In genomic region chr10:74587109-74587508, GRCh38 we compare ENCODE assay signal across 12 cellular contexts.
DNase-seq lines count a peak whose midpoint lies in the region; ATAC-seq and TF ChIP-seq lines count a peak whose summit lies in the region.
"Had no signal": no experiment of that assay in that cellular context is flagged by ENCODE, and none has a peak within 500 bp of the region (broad histone marks: within the 10 kb centered on the region; RNA-seq: fewer than 3 reads in every experiment).

No MANE protein-coding gene starts in this region.

- no peaks in the 10 kb centered on the region for H3K9me3 Mint-ChIP-seq in CD4-positive, CD25-positive, alpha-beta regulatory T cell
- no peaks in the 10 kb centered on the region for H3K9me3 Mint-ChIP-seq in CD8-positive, alpha-beta memory T cell
- peaks cover 0 to 4% of the 10 kb centered on the region in 2 donors for H3K9me3 Mint-ChIP-seq in activated naive CD4-positive, alpha-beta T cell treated with anti-CD3 and anti-CD28 coated beads, Interleukin-2, amount 50 U/mL, for 72 hours
- H3K9me3 Mint-ChIP-seq in natural killer cell, result no peaks in the 10 kb centered on the region
- H3K9me3 Mint-ChIP-seq: naive B cell had no signal

- peak overlapping the region; percentile 41 to 68 (median 50) for H3K4me3 Mint-ChIP-seq in CD4-positive, CD25-positive, alpha-beta regulatory T cell
- H3K4me3 Mint-ChIP-seq in CD8-positive, alpha-beta memory T cell, result peak overlapping the region; percentile 13 to 74 (median 61)
- peak overlapping the region; percentile 75 for H3K4me3 Mint-ChIP-seq in natural killer cell

- H3K27me3 Mint-ChIP-seq in CD4-positive, CD25-positive, alpha-beta regulatory T cell, result no peaks in the 10 kb centered on the region
- H3K27me3 Mint-ChIP-seq in CD8-positive, alpha-beta memory T cell, result no peaks in the 10 kb centered on the region
- H3K27me3 Mint-ChIP-seq in natural killer cell (ENCODE audit: low read depth in 2 of 2), result no peaks in the 10 kb centered on the region
- H3K27me3 Mint-ChIP-seq: naive B cell had no signal

- peaks cover 46% of the 10 kb centered on the region for H3K4me1 ChIP-seq in CD4-positive, CD25-positive, alpha-beta regulatory T cell (ENCODE audit: control insufficient read depth, insufficient read depth, low read length, poor library complexity, severe bottlenecking)
- peaks cover 55% of the 10 kb centered on the region for H3K4me1 ChIP-seq in CD8-positive, alpha-beta memory T cell (ENCODE audit: insufficient read depth, low read length)
- peaks cover 13 to 45% of the 10 kb centered on the region in 2 donors for H3K4me1 ChIP-seq in adrenal gland (replicated peaks in 1 of 2)

- DNase-seq in CD4-positive, CD25-positive, alpha-beta regulatory T cell, result no peak
- no peak for DNase-seq in CD8-positive, alpha-beta memory T cell
- DNase-seq in activated naive CD4-positive, alpha-beta T cell treated with anti-CD3 and anti-CD28 coated beads, Interleukin-2, amount 50 U/mL, for 72 hours (ENCODE audit: low spot score in 2 of 2), result no peak
- no peak for DNase-seq in natural killer cell
- DNase-seq in left colon, result no peak
- no peak for DNase-seq in NCI-H526 treated with DMSO at 0.1 percent for 48 hours (lab: John Stamatoyannopoulos, UW)
- DNase-seq in adrenal gland, result no peak
- DNase-seq: activated effector memory CD4-positive, alpha-beta T cell treated with anti-CD3 and anti-CD28 coated beads, Interleukin-2, amount 50 U/mL, for 16 hours; central memory CD4-positive, alpha-beta T cell; COR-L47; naive B cell; NCI-H2227 treated with DMSO at 0.1 percent for 48 hours had no signal

- H3K27me3 ChIP-seq in CD4-positive, CD25-positive, alpha-beta regulatory T cell (ENCODE audit: control insufficient read depth, insufficient read depth, low read length), result no peaks in the 10 kb centered on the region
- no peaks in the 10 kb centered on the region for H3K27me3 ChIP-seq in CD8-positive, alpha-beta memory T cell (ENCODE audit: insufficient read depth, low read length, poor library complexity, severe bottlenecking)
- no peaks in the 10 kb centered on the region for H3K27me3 ChIP-seq in adrenal gland

- POLR2A ChIA-PET in CD8-positive, alpha-beta memory T cell (lab: Charles Lee), result interaction anchor here (0.6 to 2.0 kb wide), 2 partner anchors 8 to 239 kb away, joined by 5 to 10 read pairs; partner anchors contain the start of gene KAT6B

- no peaks in the 10 kb centered on the region for H3K9me3 ChIP-seq in CD4-positive, CD25-positive, alpha-beta regulatory T cell (ENCODE audit: control insufficient read depth in 2 of 2, low read length in 2 of 2)
- no peaks in the 10 kb centered on the region for H3K9me3 ChIP-seq in CD8-positive, alpha-beta memory T cell (ENCODE audit: low read length)
- H3K9me3 ChIP-seq in adrenal gland (replicated peaks in 1 of 3), result no peaks in the 10 kb centered on the region

- H3K27ac ChIP-seq in CD4-positive, CD25-positive, alpha-beta regulatory T cell (ENCODE audit: insufficient read depth, low read length, poor library complexity, severe bottlenecking), result peak overlapping the region; percentile 84
- H3K27ac ChIP-seq in CD8-positive, alpha-beta memory T cell (ENCODE audit: low read depth, low read length), result no peak overlapping the region
- H3K27ac ChIP-seq in adrenal gland, result peak overlapping the region in 1 of 5 donors; percentile 26

- CTCF ChIA-PET in CD8-positive, alpha-beta memory T cell (lab: Charles Lee), result no interaction called here

- peaks cover 3% of the 10 kb centered on the region for H3K36me3 Mint-ChIP-seq in CD4-positive, CD25-positive, alpha-beta regulatory T cell
- peaks cover 0 to 4% (median 2%) of the 10 kb centered on the region in 3 donors for H3K36me3 Mint-ChIP-seq in CD8-positive, alpha-beta memory T cell
- H3K36me3 Mint-ChIP-seq in activated naive CD4-positive, alpha-beta T cell treated with anti-CD3 and anti-CD28 coated beads, Interleukin-2, amount 50 U/mL, for 72 hours, result peaks cover 0 to 6% of the 10 kb centered on the region in 2 donors
- no peaks in the 10 kb centered on the region for H3K36me3 Mint-ChIP-seq in natural killer cell
- H3K36me3 Mint-ChIP-seq: naive B cell had no signal

- TF ChIP-seq POLR2A in adrenal gland (IDR thresholded peaks at IDR 0.05), result no peak

- intact Hi-C loops in natural killer cell (cut with micrococcal nuclease) (no loop called here), left colon (cut with DNase I, micrococcal nuclease) (no loop called here), adrenal gland (cut with DNase I) (no loop called here)

- no peak for ATAC-seq in CD4-positive, CD25-positive, alpha-beta regulatory T cell (ENCODE audit: low read depth in 2 of 2)
- no peak for ATAC-seq in activated naive CD4-positive, alpha-beta T cell treated with anti-CD3 and anti-CD28 coated beads, Interleukin-2, amount 50 U/mL, for 72 hours
- ATAC-seq in natural killer cell, result no peak
- no peak for ATAC-seq in left colon

- H3K4me1 Mint-ChIP-seq in CD4-positive, CD25-positive, alpha-beta regulatory T cell, result peaks cover 30 to 65% (median 53%) of the 10 kb centered on the region in 4 donors
- H3K4me1 Mint-ChIP-seq in CD8-positive, alpha-beta memory T cell, result peaks cover 51 to 74% (median 73%) of the 10 kb centered on the region in 3 donors
- peaks cover 28% of the 10 kb centered on the region in 2 donors for H3K4me1 Mint-ChIP-seq in natural killer cell

- H3K27ac Mint-ChIP-seq in CD4-positive, CD25-positive, alpha-beta regulatory T cell, result peak overlapping the region; percentile 71 to 92 (median 86)
- peak overlapping the region; percentile 68 to 97 (median 90) for H3K27ac Mint-ChIP-seq in CD8-positive, alpha-beta memory T cell
- peak overlapping the region; percentile 93 to 97 for H3K27ac Mint-ChIP-seq in activated naive CD4-positive, alpha-beta T cell treated with anti-CD3 and anti-CD28 coated beads, Interleukin-2, amount 50 U/mL, for 72 hours
- peak overlapping the region; percentile 82 to 87 for H3K27ac Mint-ChIP-seq in natural killer cell

- TF ChIP-seq CTCF in natural killer cell (IDR thresholded peaks at IDR 0.05), result no peak
- no peak for TF ChIP-seq CTCF in adrenal gland (IDR thresholded peaks at IDR 0.05)

- H3K36me3 ChIP-seq in CD4-positive, CD25-positive, alpha-beta regulatory T cell (ENCODE audit: control insufficient read depth, insufficient read depth, low read length), result no peaks in the 10 kb centered on the region
- no peaks in the 10 kb centered on the region for H3K36me3 ChIP-seq in CD8-positive, alpha-beta memory T cell (ENCODE audit: insufficient read depth, low read length)
- no peaks in the 10 kb centered on the region for H3K36me3 ChIP-seq in adrenal gland (replicated peaks in 1 of 2)

- WGBS in adrenal gland, 4 donors, result 79 to 92% (median 90%) methylated on average over 2 of the region's 2 CpGs

- peak overlapping the region; percentile 8 for H3K4me3 ChIP-seq in CD4-positive, CD25-positive, alpha-beta regulatory T cell (ENCODE audit: low read depth, low read length)
- H3K4me3 ChIP-seq in CD8-positive, alpha-beta memory T cell (ENCODE audit: low read length), result no peak overlapping the region
- H3K4me3 ChIP-seq in adrenal gland, result no peak overlapping the region
